In genomic region chr6:27902335-27903314, GRCh38 we compare ENCODE assay signal across 1 cellular context.
TF ChIP-seq lines count a peak whose summit lies in the region.

No MANE protein-coding gene starts in this region.

TF ChIP-seq in HepG2, 621 proteins besides CTCF, POLR2A, EP300 and RAD21 (continued from another document):
- TF ChIP-seq SIN3A (IDR thresholded peaks at IDR 0.05; ENCODE audit: borderline replicate concordance, low read depth, low read length) (peak; percentile 26; the same call in 1 of the 2 replicates), ZNF639 (CRISPR knock-in tag; conservative IDR thresholded peaks at IDR 0.05) (peak; percentile 76), GATA4 (IDR thresholded peaks at IDR 0.05; ENCODE audit: borderline replicate concordance, low read depth) (no peak), ZFP36L2 (CRISPR knock-in tag; IDR thresholded peaks at IDR 0.05) (peak; percentile 72; the same call in 1 of the 2 replicates), SYNCRIP (IDR thresholded peaks at IDR 0.05; ENCODE audit: insufficient read depth, low read depth, low read length) (no peak), SATB2 (CRISPR knock-in tag; IDR thresholded peaks at IDR 0.05) (no peak), MTF1 (CRISPR knock-in tag; IDR thresholded peaks at IDR 0.05) (no peak), ONECUT2 (CRISPR knock-in tag; IDR thresholded peaks at IDR 0.05) (peak; percentile 48), SMAD9 (CRISPR knock-in tag; IDR thresholded peaks at IDR 0.05) (no peak)
- TF ChIP-seq, protein P1, sequence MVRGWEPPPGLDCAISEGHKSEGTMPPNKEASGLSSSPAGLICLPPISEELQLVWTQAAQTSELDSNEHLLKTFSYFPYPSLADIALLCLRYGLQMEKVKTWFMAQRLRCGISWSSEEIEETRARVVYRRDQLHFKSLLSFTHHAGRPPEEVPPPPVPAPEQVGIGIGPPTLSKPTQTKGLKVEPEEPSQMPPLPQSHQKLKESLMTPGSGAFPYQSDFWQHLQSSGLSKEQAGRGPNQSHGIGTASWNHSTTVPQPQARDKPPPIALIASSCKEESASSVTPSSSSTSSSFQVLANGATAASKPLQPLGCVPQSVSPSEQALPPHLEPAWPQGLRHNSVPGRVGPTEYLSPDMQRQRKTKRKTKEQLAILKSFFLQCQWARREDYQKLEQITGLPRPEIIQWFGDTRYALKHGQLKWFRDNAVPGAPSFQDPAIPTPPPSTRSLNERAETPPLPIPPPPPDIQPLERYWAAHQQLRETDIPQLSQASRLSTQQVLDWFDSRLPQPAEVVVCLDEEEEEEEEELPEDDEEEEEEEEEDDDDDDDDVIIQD (CRISPR knock-in tag; IDR thresholded peaks at IDR 0.05; ENCODE audit: low read depth): peak; percentile 42; the same call in 1 of the 2 replicates
